ENCODE assay signal across 8 cellular contexts in genomic region chr9:97900738-97901565, GRCh38. TPM values are rescaled to one million over a fixed set of nuclear protein-coding genes. Genes with fewer than 3 reads are reported as not detected.
DNase-seq lines count a peak whose midpoint lies in the region; ATAC-seq and TF ChIP-seq lines count a peak whose summit lies in the region.

No MANE protein-coding gene starts in this region.

- peaks cover 4% of the 10 kb centered on the region for H3F3A ChIP-seq in SK-N-SH (replicated peaks; ENCODE audit: insufficient read depth)

- H3K36me3 ChIP-seq in Karpas-422 (ENCODE audit: insufficient read depth, low read length) (no peaks in the 10 kb centered on the region; the same call in 1 of the 2 replicates), SK-N-SH (replicated peaks in 1 of 2; ENCODE audit: control insufficient read depth in 1 of 2, insufficient read depth in 2 of 2, low read length in 1 of 2) (peaks cover 0 to 8% of the 10 kb centered on the region in 2 experiments)

- no peaks in the 10 kb centered on the region for H3K27me3 Mint-ChIP-seq in activated T-cell treated with anti-CD3 and anti-CD28 coated beads, Interleukin-2, amount 50 U/mL, for 24 hours
- H3K27me3 Mint-ChIP-seq in activated T-cell treated with anti-CD3 and anti-CD28 coated beads, Interleukin-2, amount 50 U/mL, for 4 hours (ENCODE audit: low read depth), result no peaks in the 10 kb centered on the region

- no peaks in the 10 kb centered on the region for H3K9me2 ChIP-seq in Karpas-422 (replicated peaks; ENCODE audit: insufficient read depth, low read length)
- no peaks in the 10 kb centered on the region for H3K9me2 ChIP-seq in SK-N-SH

- H3K4me3 ChIP-seq in Karpas-422 (ENCODE audit: low read length) (no peak overlapping the region), SK-N-SH (ENCODE audit: low read depth in 2 of 2, low read length in 1 of 2) (no peak overlapping the region; a peak in 1 of 4 replicates), fibroblast of villous mesenchyme (ENCODE audit: low read depth, low read length) (no peak overlapping the region)

- H3K36me3 Mint-ChIP-seq in activated T-cell treated with anti-CD3 and anti-CD28 coated beads, Interleukin-2, amount 50 U/mL, for 24 hours (ENCODE audit: low read depth), result peaks cover 51% of the 10 kb centered on the region
- peaks cover 6% of the 10 kb centered on the region for H3K36me3 Mint-ChIP-seq in activated T-cell treated with anti-CD3 and anti-CD28 coated beads, Interleukin-2, amount 50 U/mL, for 4 hours (ENCODE audit: insufficient read depth)

- POLR2A ChIA-PET in SK-N-SH (lab: Yijun Ruan, JAX), result no interaction called here

- H2AFZ ChIP-seq in Karpas-422 (ENCODE audit: low read length) (no peak overlapping the region), SK-N-SH (ENCODE audit: low read depth) (no peak overlapping the region)

- peaks cover 54% of the 10 kb centered on the region for H3K4me1 Mint-ChIP-seq in activated T-cell treated with anti-CD3 and anti-CD28 coated beads, Interleukin-2, amount 50 U/mL, for 24 hours (ENCODE audit: low read depth)
- H3K4me1 Mint-ChIP-seq in activated T-cell treated with anti-CD3 and anti-CD28 coated beads, Interleukin-2, amount 50 U/mL, for 4 hours (ENCODE audit: low read depth), result peaks cover 56% of the 10 kb centered on the region

- H3K9me3 ChIP-seq in Karpas-422 (ENCODE audit: low read length), result no peaks in the 10 kb centered on the region
- no peaks in the 10 kb centered on the region for H3K9me3 ChIP-seq in SK-N-SH

- H3K4me1 ChIP-seq in Karpas-422 (ENCODE audit: low read length) (no peaks in the 10 kb centered on the region), SK-N-SH (ENCODE audit: control insufficient read depth in 1 of 2, insufficient read depth in 2 of 2, low read depth in 1 of 2, low read length in 1 of 2) (no peaks in the 10 kb centered on the region)

- no peak overlapping the region for H3K4me3 Mint-ChIP-seq in activated T-cell treated with anti-CD3 and anti-CD28 coated beads, Interleukin-2, amount 50 U/mL, for 24 hours
- H3K4me3 Mint-ChIP-seq in activated T-cell treated with anti-CD3 and anti-CD28 coated beads, Interleukin-2, amount 50 U/mL, for 4 hours, result no peak overlapping the region

- H3K27ac ChIP-seq in Karpas-422 (ENCODE audit: low read length), result no peak overlapping the region
- H3K27ac ChIP-seq in SK-N-SH (ENCODE audit: low read depth in 2 of 2, low read length in 1 of 2), result no peak overlapping the region

- CTCF ChIA-PET in SK-N-SH (lab: Yijun Ruan, JAX), result interaction anchor here (0.6 to 4.1 kb wide), 40 partner anchors 9 to 431 kb away, joined by 3 to 53 read pairs (median 4); partner anchors contain the start of genes ANP32B, FOXE1 and TRMO

- H4K20me1 ChIP-seq in Karpas-422 (ENCODE audit: insufficient read depth, low read depth, low read length) (no peaks in the 10 kb centered on the region), SK-N-SH (ENCODE audit: insufficient read depth) (no peaks in the 10 kb centered on the region)

- H3K9me3 Mint-ChIP-seq in activated T-cell treated with anti-CD3 and anti-CD28 coated beads, Interleukin-2, amount 50 U/mL, for 24 hours, result no peaks in the 10 kb centered on the region
- no peaks in the 10 kb centered on the region for H3K9me3 Mint-ChIP-seq in activated T-cell treated with anti-CD3 and anti-CD28 coated beads, Interleukin-2, amount 50 U/mL, for 4 hours

- TF ChIP-seq CTCF in SK-N-SH (IDR thresholded peaks at IDR 0.05) (peak; percentile 93), fibroblast of villous mesenchyme (IDR thresholded peaks at IDR 0.05; ENCODE audit: insufficient read depth, low read depth, low read length) (peak; percentile 80)

- no peaks in the 10 kb centered on the region for H3K27me3 ChIP-seq in Karpas-422 (ENCODE audit: low read length)
- no peaks in the 10 kb centered on the region for H3K27me3 ChIP-seq in SK-N-SH (ENCODE audit: insufficient read depth)

- no peak for ATAC-seq in activated T-cell treated with anti-CD3 and anti-CD28 coated beads, Interleukin-2, amount 50 U/mL, for 4 hours
- no peak for ATAC-seq in GM21723 (IDR thresholded peaks at IDR 0.05; ENCODE audit: unreplicated experiment)

- TF ChIP-seq EP300 in SK-N-SH (IDR thresholded peaks at IDR 0.05; ENCODE audit: borderline replicate concordance in 1 of 2, low read depth in 1 of 2, low read length in 1 of 2), result no peak

- no peak overlapping the region for H3K4me2 ChIP-seq in Karpas-422 (ENCODE audit: low read depth, low read length, poor library complexity, severe bottlenecking)
- no peak overlapping the region for H3K4me2 ChIP-seq in SK-N-SH

- 39% methylated on average over 5 of the region's 5 CpGs for WGBS in SK-N-SH (ENCODE audit: low lambda C conversion rate)

- DNase-seq in activated T-cell treated with anti-CD3 and anti-CD28 coated beads, Interleukin-2, amount 50 U/mL, for 24 hours, result no peak
- no peak for DNase-seq in activated T-cell treated with anti-CD3 and anti-CD28 coated beads, Interleukin-2, amount 50 U/mL, for 4 hours
- DNase-seq in Karpas-422, result peak; percentile 70
- DNase-seq in SK-N-SH, result peak; percentile 61
- DNase-seq in fibroblast of villous mesenchyme (ENCODE audit: low read depth), result peak; percentile 46
- DNase-seq in renal cortical epithelial cell (ENCODE audit: low read depth), result peak; percentile 59
- DNase-seq in T-helper 9 cell, result no peak

- H3K79me2 ChIP-seq in Karpas-422 (ENCODE audit: low read length), result peaks cover 14% of the 10 kb centered on the region
- H3K79me2 ChIP-seq in SK-N-SH (ENCODE audit: insufficient read depth), result no peaks in the 10 kb centered on the region

- H3K9ac ChIP-seq in Karpas-422 (ENCODE audit: low read length) (no peak overlapping the region), SK-N-SH (no peak overlapping the region)

- peak overlapping the region; percentile 71 for H3K27ac Mint-ChIP-seq in activated T-cell treated with anti-CD3 and anti-CD28 coated beads, Interleukin-2, amount 50 U/mL, for 24 hours

- peak; percentile 70 for TF ChIP-seq RAD21 in SK-N-SH (IDR thresholded peaks at IDR 0.05; ENCODE audit: low read length)

TF ChIP-seq in SK-N-SH, 30 proteins besides CTCF, POLR2A, EP300 and RAD21:
- TF ChIP-seq SMC3 (IDR thresholded peaks at IDR 0.05; ENCODE audit: low read depth, low read length) (peak; percentile 57), POLR2AphosphoS5 (IDR thresholded peaks at IDR 0.05; ENCODE audit: low read depth, low read length) (no peak)

RNA-seq across cellular contexts. Expression of gene TRMO, which starts 21.3 kb away (rescaled TPM):
- total RNA-seq in activated T-cell treated with anti-CD3 and anti-CD28 coated beads, Interleukin-2, amount 50 U/mL, for 4 hours, result 10 to 100 TPM; 12.3 to 16.9 (median 16.0) TPM
- 15.2 and 16.1 TPM in 2 replicates for total RNA-seq in Karpas-422 (2014; rRNA removed; shearing (Covaris generic); ENCODE audit: low replicate concordance)
- polyA plus RNA-seq in SK-N-SH (2012; rRNA removed), result 8.1 and 11.8 TPM in 2 replicates
- 7.8 and 10.0 TPM in 2 replicates for polyA plus RNA-seq in SK-N-SH (2012; cell fraction: cytosol; rRNA removed)
- polyA plus RNA-seq in SK-N-SH (2012; cell fraction: nucleus; rRNA removed), result 10.5 and 20.3 TPM in 2 replicates
- 14.5 and 15.5 TPM in 2 replicates for total RNA-seq in fibroblast of villous mesenchyme
- 22.9 and 31.3 TPM in 2 replicates for total RNA-seq in renal cortical epithelial cell

RNA-seq across cellular contexts. Expression of gene HEMGN, which starts 37.0 kb away (rescaled TPM):
- total RNA-seq in activated T-cell treated with anti-CD3 and anti-CD28 coated beads, Interleukin-2, amount 50 U/mL, for 4 hours, result under 1 TPM; 0.46 to 0.61 (median 0.46) TPM
- not detected in 2 replicates for total RNA-seq in Karpas-422 (2014; rRNA removed; shearing (Covaris generic); ENCODE audit: low replicate concordance)
- polyA plus RNA-seq in SK-N-SH (2012; rRNA removed), result not detected in 2 replicates
- not detected in 2 replicates for polyA plus RNA-seq in SK-N-SH (2012; cell fraction: cytosol; rRNA removed)
- polyA plus RNA-seq in SK-N-SH (2012; cell fraction: nucleus; rRNA removed), result not detected in 2 replicates
- total RNA-seq in fibroblast of villous mesenchyme, result not detected in 2 replicates
- not detected in 2 replicates for total RNA-seq in renal cortical epithelial cell

RNA-seq across cellular contexts. Expression of gene FOXE1, which starts 47.9 kb away (rescaled TPM):
- not detected for total RNA-seq in activated T-cell treated with anti-CD3 and anti-CD28 coated beads, Interleukin-2, amount 50 U/mL, for 4 hours
- not detected in 2 replicates for total RNA-seq in Karpas-422 (2014; rRNA removed; shearing (Covaris generic); ENCODE audit: low replicate concordance)
- 0.03 and 0.08 TPM in 2 replicates for polyA plus RNA-seq in SK-N-SH (2012; rRNA removed)
- polyA plus RNA-seq in SK-N-SH (2012; cell fraction: cytosol; rRNA removed), result 0.04 TPM in 2 replicates
- 0.01 TPM in 2 replicates for polyA plus RNA-seq in SK-N-SH (2012; cell fraction: nucleus; rRNA removed)
- total RNA-seq in fibroblast of villous mesenchyme (under 0.01 and 0.64 TPM in 2 replicates), renal cortical epithelial cell (19.6 and 57.1 TPM in 2 replicates)

Comparison
In these comparisons a context has a peak if more than half of its experiments do, and no peak if none do; other contexts are left out.
1. DNase-seq: peak in Karpas-422 (single experiment), SK-N-SH (single experiment), fibroblast of villous mesenchyme (single experiment) and renal cortical epithelial cell (single experiment); none in activated T-cell treated with anti-CD3 and anti-CD28 coated beads, Interleukin-2, amount 50 U/mL, for 24 hours (single experiment), activated T-cell treated with anti-CD3 and anti-CD28 coated beads, Interleukin-2, amount 50 U/mL, for 4 hours (single experiment) and T-helper 9 cell (single experiment).
2. RNA of gene FOXE1, which starts 47.9 kb away (total RNA-seq): 19.6 to 57.1 TPM in renal cortical epithelial cell; not detected in activated T-cell treated with anti-CD3 and anti-CD28 coated beads, Interleukin-2, amount 50 U/mL, for 4 hours, not detected in Karpas-422 and under 0.01 to 0.64 TPM in fibroblast of villous mesenchyme; every median in the first group is over 10 times any median in the second.